In the genomic region with DNA sequence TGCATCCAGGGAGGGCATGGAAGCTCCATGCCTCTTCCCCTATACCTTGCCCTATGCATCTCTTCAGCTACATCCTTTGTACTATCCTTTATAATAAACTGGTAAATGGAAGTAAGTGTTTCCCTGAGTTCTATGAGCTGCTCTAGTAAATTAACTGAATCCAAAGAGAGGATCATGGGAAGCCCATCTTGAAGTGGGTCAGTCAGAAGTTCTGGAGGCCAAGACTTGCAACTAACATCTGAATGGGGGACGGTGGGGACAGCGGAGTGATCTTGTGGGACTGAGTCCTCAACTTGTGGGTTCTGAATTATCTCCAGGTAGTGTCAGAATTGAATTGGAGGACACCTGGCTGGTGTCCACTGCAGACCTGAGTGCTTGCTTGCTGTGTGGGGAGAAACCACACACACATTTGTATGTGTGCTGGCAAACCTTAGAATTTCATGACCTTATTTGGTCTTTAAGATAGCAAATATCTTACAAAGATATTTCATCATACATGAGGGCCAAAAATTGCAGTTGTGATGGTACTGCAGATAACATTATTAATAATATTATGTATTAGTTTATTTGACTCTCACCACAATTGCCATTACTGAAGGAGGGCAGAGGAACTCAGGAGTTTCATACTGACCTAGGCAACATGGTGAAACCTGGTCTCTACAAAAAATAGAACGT, we compare ENCODE assay signal across 23 cellular contexts.
"Had no signal": no experiment of that assay in that cellular context is flagged by ENCODE, and none has a peak within 500 bp of the region (broad histone marks: within the 10 kb centered on the region; RNA-seq: fewer than 3 reads in every experiment).

No MANE protein-coding gene starts in this region.

- H3K9me3 ChIP-seq: MG63, SJSA1 had no signal

- FAIRE-seq: HTR-8/SVneo, RCC 7860 had no signal

- H3K4me3 ChIP-seq: MG63, SJSA1, SK-N-MC had no signal

- H3K36me3 ChIP-seq: MG63, SJSA1 had no signal

- H3K27me3 ChIP-seq: MG63, SJSA1 had no signal

- H3K27ac ChIP-seq: HL-60, SJSA1, SK-N-MC had no signal

- DNase-seq: Karpas-422, KG1, MG63, NCI-H1092 treated with DMSO at 0.1 percent for 48 hours, NCI-H1436, NCI-H187, NCI-H2029, NCI-H2081 treated with DMSO at 0.1 percent for 48 hours, NCI-H2171, NCI-H226, NCI-H446, NCI-H510A, NCI-H524 treated with DMSO at 0.1 percent for 48 hours, NCI-H69, NCI-H774, Right ventricle myocardium superior, RPMI8226, SIG-M5 had no signal
